Comparison of ENCODE assay signal across 26 cellular contexts in the genomic region with DNA sequence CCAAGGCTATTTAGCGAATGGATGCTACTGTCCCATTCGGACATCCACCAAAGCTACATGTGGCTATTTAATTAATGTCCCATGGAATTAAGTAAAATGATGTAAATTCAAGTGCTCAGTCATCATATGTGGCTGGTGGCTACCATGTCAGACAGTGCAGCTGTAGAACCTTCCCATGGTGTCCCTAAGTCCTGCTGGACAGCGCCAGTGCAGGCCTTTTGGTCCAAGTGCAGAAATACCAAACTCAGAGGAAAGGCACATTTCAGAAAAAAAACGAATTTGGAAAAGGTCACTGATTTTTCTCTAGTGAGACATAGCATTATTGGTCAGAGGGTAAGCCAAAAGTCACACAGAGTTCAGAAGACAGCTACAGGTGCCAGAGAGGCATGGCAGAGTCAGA. TPM values are rescaled to one million over a fixed set of nuclear protein-coding genes. Genes with fewer than 3 reads are reported as not detected.
DNase-seq lines count a peak whose midpoint lies in the region; ATAC-seq, FAIRE-seq and TF ChIP-seq lines count a peak whose summit lies in the region.
"Had no signal": no experiment of that assay in that cellular context is flagged by ENCODE, and none has a peak within 500 bp of the region (broad histone marks: within the 10 kb centered on the region; RNA-seq: fewer than 3 reads in every experiment).

No MANE protein-coding gene starts in this region.

- no peaks in the 10 kb centered on the region for H3F3A ChIP-seq in GM23248 (ENCODE audit: insufficient read depth)

- FAIRE-seq in pancreas (lab: Jason Lieb, UNC): no peak
- FAIRE-seq: A549, D721Med, GM12878, GM18507 had no signal

- no peaks in the 10 kb centered on the region for H4K20me1 ChIP-seq in GM23248 (ENCODE audit: insufficient read depth)
- H4K20me1 ChIP-seq: BLaER1 treated with 17β-estradiol and CSF1 and Interleukin-3, amounts not matched to agents 10 nM and 100 nM had no signal

- no peaks in the 10 kb centered on the region for H3K36me3 ChIP-seq in GM23248 (ENCODE audit: low read depth)
- no peaks in the 10 kb centered on the region for H3K36me3 ChIP-seq in HEK293 (ENCODE audit: control insufficient read depth in 2 of 2, insufficient read depth in 1 of 2, low read length in 2 of 2)
- peaks cover 3 to 54% (median 26%) of the 10 kb centered on the region in 3 donors for H3K36me3 ChIP-seq in pancreas
- H3K36me3 ChIP-seq: BE2C; BLaER1 treated with 17β-estradiol and CSF1 and Interleukin-3, amounts not matched to agents 10 nM and 100 nM had no signal

- H3K9me3 ChIP-seq in GM23248 (ENCODE audit: low read depth) (no peaks in the 10 kb centered on the region), HEK293 (ENCODE audit: control insufficient read depth, insufficient read depth, low read depth, low read length) (no peaks in the 10 kb centered on the region), pancreas (no peaks in the 10 kb centered on the region)
- H3K9me3 ChIP-seq: A549; BE2C; BLaER1 treated with 17β-estradiol and CSF1 and Interleukin-3, amounts not matched to agents 10 nM and 100 nM had no signal

- intact Hi-C loops in pancreas (cut with DNase I): no loop called here

- H3K79me2 ChIP-seq in GM23248 (ENCODE audit: insufficient read depth): no peaks in the 10 kb centered on the region

- no peaks in the 10 kb centered on the region for H3K9me2 ChIP-seq in GM23248 (ENCODE audit: insufficient read depth)

- H3K27me3 ChIP-seq in GM23248 (replicated peaks; ENCODE audit: insufficient read depth) (peaks cover 14% of the 10 kb centered on the region), pancreas (no peaks in the 10 kb centered on the region)
- H3K27me3 ChIP-seq: BE2C; BLaER1 treated with 17β-estradiol and CSF1 and Interleukin-3, amounts not matched to agents 10 nM and 100 nM had no signal

- no peak overlapping the region for H3K4me2 ChIP-seq in GM23248 (ENCODE audit: unreplicated experiment)
- H3K4me2 ChIP-seq: A549; BLaER1 treated with 17β-estradiol and CSF1 and Interleukin-3, amounts not matched to agents 10 nM and 100 nM had no signal

- no peak for ATAC-seq in pancreas
- ATAC-seq: A549, GM12878, HCT116 had no signal

- POLR2A ChIA-PET in HEK293 (lab: Yijun Ruan, JAX): no interaction called here

- no peaks in the 10 kb centered on the region for H3K4me1 Mint-ChIP-seq in HFFc6 (ENCODE audit: low read depth)
- H3K4me1 Mint-ChIP-seq: CD14-positive monocyte; CD8-positive, alpha-beta memory T cell had no signal

- peaks cover 12% of the 10 kb centered on the region for H3K27me3 Mint-ChIP-seq in HFFc6 (ENCODE audit: insufficient read depth)

- H3K9me3 Mint-ChIP-seq in HFFc6: no peaks in the 10 kb centered on the region
- H3K9me3 Mint-ChIP-seq: CD14-positive monocyte; CD4-positive, alpha-beta T cell; CD8-positive, alpha-beta memory T cell; H9 had no signal

- in situ Hi-C loops in GM23248 (cut with MboI): no loop called here

- H3K4me3 ChIP-seq in GM23248 (no peak overlapping the region), HEK293 (ENCODE audit: low read depth, low read length) (no peak overlapping the region), pancreas (no peak overlapping the region)
- H3K4me3 ChIP-seq: A549; BLaER1 treated with 17β-estradiol and CSF1 and Interleukin-3, amounts not matched to agents 10 nM and 100 nM; GM12878 had no signal

- H3K36me3 Mint-ChIP-seq in HFFc6 (ENCODE audit: low read depth): no peaks in the 10 kb centered on the region
- H3K36me3 Mint-ChIP-seq: CD14-positive monocyte; CD8-positive, alpha-beta memory T cell had no signal

- TF ChIP-seq CTCF in HEK293 (tag by site-specific recombination; IDR thresholded peaks at IDR 0.05) (no peak), VCaP (conservative IDR thresholded peaks at IDR 0.05) (no peak), pancreas (IDR thresholded peaks at IDR 0.05) (no peak), HFFc6 (IDR thresholded peaks at IDR 0.05) (no peak)

- H3K4me3 Mint-ChIP-seq in HFFc6: no peak overlapping the region
- H3K4me3 Mint-ChIP-seq: CD14-positive monocyte; CD4-positive, alpha-beta T cell; H9 had no signal

- DNase-seq in GM23248 (peak; percentile 18), pancreas (no peak), midbrain (lab: John Stamatoyannopoulos, UW) (no peak), NCI-H1105 treated with DMSO at 0.1 percent for 48 hours (lab: John Stamatoyannopoulos, UW) (no peak), HFFc6 (no peak)
- no peak for DNase-seq in activated CD4-positive, alpha-beta T cell treated with anti-CD3 and anti-CD28 coated beads, Interleukin-2, amount 50 U/mL, for 48 hours
- DNase-seq: 8988T; ACHN; AML-193; BE2C; CD4-positive, alpha-beta T cell; CD8-positive, alpha-beta memory T cell; DMS 273 treated with DMSO at 0.1 percent for 48 hours; DMS79; EL; GDM1; H9 had no signal

- no peaks in the 10 kb centered on the region for H3K4me1 ChIP-seq in GM23248 (ENCODE audit: insufficient read depth)
- H3K4me1 ChIP-seq in HEK293 (ENCODE audit: control insufficient read depth, insufficient read depth, low read length): no peaks in the 10 kb centered on the region
- peaks cover 20 to 43% (median 27%) of the 10 kb centered on the region in 3 donors for H3K4me1 ChIP-seq in pancreas
- H3K4me1 ChIP-seq: A549, BE2C had no signal

- no peak overlapping the region for H3K9ac ChIP-seq in GM23248
- H3K9ac ChIP-seq: BLaER1 treated with 17β-estradiol and CSF1 and Interleukin-3, amounts not matched to agents 10 nM and 100 nM had no signal

- 35 to 37% methylated on average over 4 of the region's 4 CpGs for WGBS in GM23248 (ENCODE audit: low coverage in 1 of 2, low lambda C conversion rate in 2 of 2, missing lambda C conversion rate in 2 of 2), 2 experiments
- 69 to 79% methylated on average over 4 of the region's 4 CpGs for WGBS in pancreas, 2 donors

- no peak overlapping the region for H2AFZ ChIP-seq in GM23248

- no peak overlapping the region for H3K27ac Mint-ChIP-seq in HFFc6
- H3K27ac Mint-ChIP-seq: CD14-positive monocyte; CD4-positive, alpha-beta T cell; CD8-positive, alpha-beta memory T cell had no signal

- H3K27ac ChIP-seq in GM23248 (no peak overlapping the region), HEK293 (ENCODE audit: extremely low read depth, low read depth, low read length) (no peak overlapping the region), VCaP (peak overlapping the region; percentile 100), pancreas (peak overlapping the region; percentile 23 to 49 (median 37))
- H3K27ac ChIP-seq: A549; BLaER1 treated with 17β-estradiol and CSF1 and Interleukin-3, amounts not matched to agents 10 nM and 100 nM had no signal

- CTCF ChIA-PET in HEK293 (lab: Yijun Ruan, JAX): interaction anchor here (1.7 kb wide), 1 partner anchor 207 kb away, joined by 5 read pairs; no protein-coding TSS in a partner anchor

TF ChIP-seq in HEK293, 187 proteins besides CTCF, POLR2A, EP300 and RAD21:
- TF ChIP-seq, protein P1, sequence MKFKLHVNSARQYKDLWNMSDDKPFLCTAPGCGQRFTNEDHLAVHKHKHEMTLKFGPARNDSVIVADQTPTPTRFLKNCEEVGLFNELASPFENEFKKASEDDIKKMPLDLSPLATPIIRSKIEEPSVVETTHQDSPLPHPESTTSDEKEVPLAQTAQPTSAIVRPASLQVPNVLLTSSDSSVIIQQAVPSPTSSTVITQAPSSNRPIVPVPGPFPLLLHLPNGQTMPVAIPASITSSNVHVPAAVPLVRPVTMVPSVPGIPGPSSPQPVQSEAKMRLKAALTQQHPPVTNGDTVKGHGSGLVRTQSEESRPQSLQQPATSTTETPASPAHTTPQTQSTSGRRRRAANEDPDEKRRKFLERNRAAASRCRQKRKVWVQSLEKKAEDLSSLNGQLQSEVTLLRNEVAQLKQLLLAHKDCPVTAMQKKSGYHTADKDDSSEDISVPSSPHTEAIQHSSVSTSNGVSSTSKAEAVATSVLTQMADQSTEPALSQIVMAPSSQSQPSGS (tag by site-specific recombination; IDR thresholded peaks at IDR 0.05; ENCODE audit: low read depth): no peak
- TF ChIP-seq, protein P2, sequence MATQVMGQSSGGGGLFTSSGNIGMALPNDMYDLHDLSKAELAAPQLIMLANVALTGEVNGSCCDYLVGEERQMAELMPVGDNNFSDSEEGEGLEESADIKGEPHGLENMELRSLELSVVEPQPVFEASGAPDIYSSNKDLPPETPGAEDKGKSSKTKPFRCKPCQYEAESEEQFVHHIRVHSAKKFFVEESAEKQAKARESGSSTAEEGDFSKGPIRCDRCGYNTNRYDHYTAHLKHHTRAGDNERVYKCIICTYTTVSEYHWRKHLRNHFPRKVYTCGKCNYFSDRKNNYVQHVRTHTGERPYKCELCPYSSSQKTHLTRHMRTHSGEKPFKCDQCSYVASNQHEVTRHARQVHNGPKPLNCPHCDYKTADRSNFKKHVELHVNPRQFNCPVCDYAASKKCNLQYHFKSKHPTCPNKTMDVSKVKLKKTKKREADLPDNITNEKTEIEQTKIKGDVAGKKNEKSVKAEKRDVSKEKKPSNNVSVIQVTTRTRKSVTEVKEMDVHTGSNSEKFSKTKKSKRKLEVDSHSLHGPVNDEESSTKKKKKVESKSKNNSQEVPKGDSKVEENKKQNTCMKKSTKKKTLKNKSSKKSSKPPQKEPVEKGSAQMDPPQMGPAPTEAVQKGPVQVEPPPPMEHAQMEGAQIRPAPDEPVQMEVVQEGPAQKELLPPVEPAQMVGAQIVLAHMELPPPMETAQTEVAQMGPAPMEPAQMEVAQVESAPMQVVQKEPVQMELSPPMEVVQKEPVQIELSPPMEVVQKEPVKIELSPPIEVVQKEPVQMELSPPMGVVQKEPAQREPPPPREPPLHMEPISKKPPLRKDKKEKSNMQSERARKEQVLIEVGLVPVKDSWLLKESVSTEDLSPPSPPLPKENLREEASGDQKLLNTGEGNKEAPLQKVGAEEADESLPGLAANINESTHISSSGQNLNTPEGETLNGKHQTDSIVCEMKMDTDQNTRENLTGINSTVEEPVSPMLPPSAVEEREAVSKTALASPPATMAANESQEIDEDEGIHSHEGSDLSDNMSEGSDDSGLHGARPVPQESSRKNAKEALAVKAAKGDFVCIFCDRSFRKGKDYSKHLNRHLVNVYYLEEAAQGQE (tag by site-specific recombination; IDR thresholded peaks at IDR 0.05): peak; percentile 80; the same call in 1 of the 2 replicates
TF ChIP-seq in HEK293: peak in this region for 1.

RNA-seq across cellular contexts. Expression of a gene that starts 17.6 kb away (rescaled TPM):
- total RNA-seq in GM23248 (2014; rRNA removed; shearing (Covaris generic)): not detected in 2 replicates
- polyA plus RNA-seq in GM23248 (2016; fragmentation: Nextera tagmentation; extraction: Ambion mirVana): not detected in 2 replicates
- total RNA-seq in pancreas: 10 to 100 TPM; 44.9 to 88.8 (median 75.2) TPM
- 10 to 100 TPM; 42.2 to 65.1 TPM for polyA plus RNA-seq in pancreas
- not detected for total RNA-seq in HFFc6 (2021; fragmentation: NEBNext Ultra II Directional; extraction: Animal tissue kit (Norgen Biotek cat#: 25700))
- total RNA-seq: CD4-positive, alpha-beta T cell; CD8-positive, alpha-beta memory T cell had no signal
- polyA plus RNA-seq: A549; CD14-positive monocyte; CD8-positive, alpha-beta memory T cell had no signal

Comparison
In these comparisons a context has a peak if more than half of its experiments do, and no peak if none do; other contexts are left out.
1. H3K27ac ChIP-seq: peak in VCaP (single experiment) and pancreas (4 of 4); none in GM23248 (single experiment) and HEK293 (single experiment).
2. RNA of a gene that starts 17.6 kb away (total RNA-seq): 44.9 to 88.8 TPM in pancreas; not detected in GM23248 and not detected in HFFc6; every median in the first group is over 10 times any median in the second.